8 cellular contexts compared by ENCODE assay signal in the genomic region with DNA sequence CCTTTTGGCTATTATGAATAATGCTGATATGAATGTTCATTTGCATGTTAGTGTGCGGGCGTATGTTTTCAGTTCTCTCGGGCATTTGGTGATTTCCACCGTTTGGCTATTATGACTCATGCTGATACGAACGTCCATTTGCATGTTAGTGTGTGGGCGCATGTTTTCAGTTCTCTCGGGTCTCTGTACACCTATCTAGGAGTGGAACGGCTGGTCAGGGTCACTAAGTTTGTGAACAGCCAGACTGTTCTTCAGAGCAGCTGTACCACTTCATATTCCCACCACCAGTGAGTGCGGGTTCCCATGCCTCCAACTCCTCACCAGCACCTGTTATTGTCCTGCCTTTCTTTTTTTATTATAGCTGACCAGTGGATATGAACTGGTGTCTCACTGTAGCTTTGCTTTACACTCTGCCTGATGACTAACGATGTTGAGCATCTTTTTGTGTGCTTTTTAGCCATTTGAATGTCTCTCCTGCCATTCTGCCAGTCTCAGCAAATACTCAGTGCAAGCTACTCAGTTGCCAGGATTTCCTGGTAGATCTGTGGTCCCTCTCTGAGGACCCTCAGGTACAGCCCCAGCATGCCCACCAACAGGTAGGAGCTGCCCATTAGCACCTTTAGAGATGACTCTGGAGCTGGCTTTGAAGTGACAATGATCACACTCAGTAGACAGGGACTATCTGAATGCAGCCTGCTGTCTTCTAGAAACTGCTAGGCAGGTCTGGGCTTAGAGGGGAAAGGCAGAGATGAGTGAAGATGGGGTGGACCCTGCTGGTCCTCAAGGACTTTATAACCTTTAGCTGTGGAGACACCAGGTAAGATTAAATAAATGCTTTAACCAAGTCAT.
DNase-seq lines count a peak whose midpoint lies in the region; ATAC-seq, FAIRE-seq and TF ChIP-seq lines count a peak whose summit lies in the region.

No MANE protein-coding gene starts in this region.

- WGBS in smooth muscle cell (ENCODE audit: low lambda C conversion rate) = 62% methylated on average over 11 of the region's 11 CpGs

- no peaks in the 10 kb centered on the region for H4K20me1 ChIP-seq in smooth muscle cell (ENCODE audit: low read depth)

- DNase-seq in GM12891 (ENCODE audit: insufficient read length, low spot score) (no peak), left ventricle myocardium superior (no peak), glomerular visceral epithelial cell (ENCODE audit: extremely low spot score) (no peak), smooth muscle cell (lab: John Stamatoyannopoulos, UW; ENCODE audit: unreplicated experiment) (no peak), NCI-H146 (lab: John Stamatoyannopoulos, UW) (no peak)
- peak; percentile 8 for DNase-seq in effector CD4-positive, alpha-beta T cell

- no peaks in the 10 kb centered on the region for H3K27me3 ChIP-seq in smooth muscle cell (ENCODE audit: low read depth)

- H3K79me2 ChIP-seq in smooth muscle cell (ENCODE audit: low read depth) = no peaks in the 10 kb centered on the region

- H3K9ac ChIP-seq in smooth muscle cell (ENCODE audit: low read depth) = no peak overlapping the region

- no peaks in the 10 kb centered on the region for H3K9me3 ChIP-seq in smooth muscle cell (replicated peaks; ENCODE audit: low read depth)

- intact Hi-C loops in left ventricle myocardium superior (cut with micrococcal nuclease) = loop anchor here (10.0 kb wide), 1 partner anchor 125 kb away; no protein-coding TSS in a partner anchor

- ATAC-seq in GM19463 (IDR thresholded peaks at IDR 0.05; ENCODE audit: unreplicated experiment) = peak; percentile 82
- ATAC-seq in HG03378 (IDR thresholded peaks at IDR 0.05; ENCODE audit: unreplicated experiment) = peak; percentile 90
- no peak for ATAC-seq in left ventricle myocardium superior

- H3K4me3 ChIP-seq in smooth muscle cell = no peak overlapping the region

- H3F3A ChIP-seq in smooth muscle cell (ENCODE audit: low read depth) = no peaks in the 10 kb centered on the region

- H3K36me3 ChIP-seq in smooth muscle cell (ENCODE audit: low read depth) = no peaks in the 10 kb centered on the region

- no peaks in the 10 kb centered on the region for H3K4me1 ChIP-seq in smooth muscle cell (ENCODE audit: low read depth)

- no peak overlapping the region for H3K27ac ChIP-seq in smooth muscle cell (ENCODE audit: low read depth)

- no peak for TF ChIP-seq CTCF in smooth muscle cell (IDR thresholded peaks at IDR 0.05; ENCODE audit: borderline replicate concordance, insufficient read depth, poor library complexity, severe bottlenecking)

- TF ChIP-seq POLR2A in GM12891 (IDR thresholded peaks at IDR 0.05; ENCODE audit: low read depth, low read length) = peak; percentile 73

- no peak overlapping the region for H2AFZ ChIP-seq in smooth muscle cell (ENCODE audit: low read depth)

- peak; percentile 98 for FAIRE-seq in GM12891 (lab: Jason Lieb, UNC)

- H3K4me2 ChIP-seq in smooth muscle cell = no peak overlapping the region

TF ChIP-seq in GM12891, 5 proteins besides CTCF, POLR2A, EP300 and RAD21:
- TF ChIP-seq PAX5 (IDR thresholded peaks at IDR 0.05; ENCODE audit: insufficient read depth, low read length, severe bottlenecking) = no peak
- TF ChIP-seq POU2F2 (IDR thresholded peaks at IDR 0.05; ENCODE audit: low read depth, low read length) = peak; percentile 100
- 0 out of 2 replicates have a peak, but pooled peaks have one; percentile 20 for TF ChIP-seq TAF1 (IDR thresholded peaks at IDR 0.05; ENCODE audit: low read depth, low read length)
- TF ChIP-seq SPI1 (IDR thresholded peaks at IDR 0.05; ENCODE audit: low read depth, low read length) = peak; percentile 81
- peak; percentile 69; the same call in 1 of the 2 replicates for TF ChIP-seq POLR2AphosphoS5 (IDR thresholded peaks at IDR 0.05; ENCODE audit: low read depth, low read length)
